ENCODE assay signal across 24 cellular contexts in genomic region chr1:94272388-94272787, GRCh38. TPM values are rescaled to one million over a fixed set of nuclear protein-coding genes. Genes with fewer than 3 reads are reported as not detected.
"Had no signal": no experiment of that assay in that cellular context is flagged by ENCODE, and none has a peak within 500 bp of the region (broad histone marks: within the 10 kb centered on the region; RNA-seq: fewer than 3 reads in every experiment).

No MANE protein-coding gene starts in this region.

- H3K4me1 ChIP-seq: uterus had no signal

- H3K36me3 ChIP-seq: heart right ventricle, uterus had no signal

- DNase-seq: activated CD4-positive, alpha-beta T cell treated with anti-CD3 and anti-CD28 coated beads for 1 hour; activated CD4-positive, alpha-beta T cell treated with anti-CD3 and anti-CD28 coated beads, Interleukin-2, amount 50 U/mL, for 1 hour; activated CD8-positive, alpha-beta T cell treated with anti-CD3 and anti-CD28 coated beads, Interleukin-2, amount 10 ng/mL, durations not matched to agents 7 days and 5 days; activated gamma-delta T cell treated with Interleukin-2 at 50 U/mL for 16 hours; aorta; effector memory CD4-positive, alpha-beta T cell; heart right ventricle; kidney; midbrain; posterior cingulate gyrus; small intestine; stimulated activated CD4-positive, alpha-beta T cell treated with anti-CD3 and anti-CD28 coated beads, Interleukin-2, amount 100 ng/mL, for 24 hours; T-helper 9 cell; testis; trophoblast cell; uterus had no signal

- H3K27ac Mint-ChIP-seq: activated CD8-positive, alpha-beta T cell treated with anti-CD3 and anti-CD28 coated beads, Interleukin-2, amount 10 ng/mL, durations not matched to agents 7 days and 5 days; activated naive CD4-positive, alpha-beta T cell treated with anti-CD3 and anti-CD28 coated beads, Interleukin-2, amount 50 U/mL, for 24 hours; activated T-helper 1 cell treated with anti-CD3 and anti-CD28 coated beads, Interleukin-12 subunit alpha, Interleukin-12 subunit beta, Interleukin-2, Interleukin-4 antibody, amounts not matched to agents 30 ng/mL and 10 ng/mL and 1 ng/mL, durations not matched to agents 14 hours and 24 hours and 36 hours; natural killer cell treated with Interleukin-12 subunit alpha and Interleukin-12 subunit beta and Interleukin-15 and Interleukin-18, amount 100 ng/mL, for 72 hours; stimulated activated memory B cell treated with anti-CD40 and anti-IgM and Interleukin-4, amounts not matched to agents 10 μg/mL and 1 μg/mL and 100 μg/mL, for 72 hours had no signal

- H3K9me3 Mint-ChIP-seq: activated naive CD4-positive, alpha-beta T cell treated with anti-CD3 and anti-CD28 coated beads, Interleukin-2, amount 50 U/mL, for 24 hours; activated T-helper 1 cell treated with anti-CD3 and anti-CD28 coated beads, Interleukin-12 subunit alpha, Interleukin-12 subunit beta, Interleukin-2, Interleukin-4 antibody, amounts not matched to agents 30 ng/mL and 10 ng/mL and 1 ng/mL, durations not matched to agents 14 hours and 24 hours and 36 hours; brain; central memory CD8-positive, alpha-beta T cell; natural killer cell treated with Interleukin-12 subunit alpha and Interleukin-12 subunit beta and Interleukin-15 and Interleukin-18, amount 100 ng/mL, for 72 hours; stimulated activated memory B cell treated with anti-CD40 and anti-IgM and Interleukin-4, amounts not matched to agents 10 μg/mL and 1 μg/mL and 100 μg/mL, for 72 hours had no signal

- H3K27ac ChIP-seq: heart right ventricle, testis, uterus had no signal

- H3K4me3 ChIP-seq: heart right ventricle, lung, testis, uterus had no signal

- H3K36me3 Mint-ChIP-seq: activated naive CD4-positive, alpha-beta T cell treated with anti-CD3 and anti-CD28 coated beads, Interleukin-2, amount 50 U/mL, for 24 hours; brain; natural killer cell treated with Interleukin-12 subunit alpha and Interleukin-12 subunit beta and Interleukin-15 and Interleukin-18, amount 100 ng/mL, for 72 hours; stimulated activated memory B cell treated with anti-CD40 and anti-IgM and Interleukin-4, amounts not matched to agents 10 μg/mL and 1 μg/mL and 100 μg/mL, for 72 hours had no signal

- H3K27me3 ChIP-seq: heart right ventricle, testis, uterus had no signal

- H3K4me1 Mint-ChIP-seq: activated naive CD4-positive, alpha-beta T cell treated with anti-CD3 and anti-CD28 coated beads, Interleukin-2, amount 50 U/mL, for 24 hours; central memory CD8-positive, alpha-beta T cell; stimulated activated memory B cell treated with anti-CD40 and anti-IgM and Interleukin-4, amounts not matched to agents 10 μg/mL and 1 μg/mL and 100 μg/mL, for 72 hours had no signal

- H3K4me3 Mint-ChIP-seq: activated CD8-positive, alpha-beta T cell treated with anti-CD3 and anti-CD28 coated beads, Interleukin-2, amount 10 ng/mL, durations not matched to agents 7 days and 5 days; activated naive CD4-positive, alpha-beta T cell treated with anti-CD3 and anti-CD28 coated beads, Interleukin-2, amount 50 U/mL, for 24 hours; activated T-helper 1 cell treated with anti-CD3 and anti-CD28 coated beads, Interleukin-12 subunit alpha, Interleukin-12 subunit beta, Interleukin-2, Interleukin-4 antibody, amounts not matched to agents 30 ng/mL and 10 ng/mL and 1 ng/mL, durations not matched to agents 14 hours and 24 hours and 36 hours; brain; central memory CD8-positive, alpha-beta T cell; natural killer cell treated with Interleukin-12 subunit alpha and Interleukin-12 subunit beta and Interleukin-15 and Interleukin-18, amount 100 ng/mL, for 72 hours; stimulated activated memory B cell treated with anti-CD40 and anti-IgM and Interleukin-4, amounts not matched to agents 10 μg/mL and 1 μg/mL and 100 μg/mL, for 72 hours had no signal

- H3K9me3 ChIP-seq: heart right ventricle, testis, uterus had no signal

- ATAC-seq: activated CD8-positive, alpha-beta T cell treated with anti-CD3 and anti-CD28 coated beads, Interleukin-2, amount 10 ng/mL, durations not matched to agents 7 days and 5 days; heart right ventricle; sciatic nerve; stimulated activated memory B cell treated with anti-CD40 and anti-IgM and Interleukin-4, amounts not matched to agents 10 μg/mL and 1 μg/mL and 100 μg/mL, for 72 hours had no signal

RNA-seq across cellular contexts. Expression of gene ARHGAP29, which starts 35.0 kb away (rescaled TPM):
- total RNA-seq: activated CD8-positive, alpha-beta T cell treated with anti-CD3 and anti-CD28 coated beads, Interleukin-2, amount 10 ng/mL, durations not matched to agents 7 days and 5 days; activated T-helper 1 cell treated with anti-CD3 and anti-CD28 coated beads, Interleukin-12 subunit alpha, Interleukin-12 subunit beta, Interleukin-2, Interleukin-4 antibody, amounts not matched to agents 30 ng/mL and 10 ng/mL and 1 ng/mL, durations not matched to agents 14 hours and 24 hours and 36 hours; natural killer cell treated with Interleukin-12 subunit alpha and Interleukin-12 subunit beta and Interleukin-15 and Interleukin-18, amount 100 ng/mL, for 72 hours had no signal
